In genomic region chr9:6024035-6024554, GRCh38 we compare ENCODE assay signal across 9 cellular contexts. TPM values are rescaled to one million over a fixed set of nuclear protein-coding genes. Genes with fewer than 3 reads are reported as not detected.
DNase-seq lines count a peak whose midpoint lies in the region; ATAC-seq and TF ChIP-seq lines count a peak whose summit lies in the region.
"Had no signal": no experiment of that assay in that cellular context is flagged by ENCODE, and none has a peak within 500 bp of the region (broad histone marks: within the 10 kb centered on the region; RNA-seq: fewer than 3 reads in every experiment).

No MANE protein-coding gene starts in this region.

- ATAC-seq in activated CD4-positive, CD25-positive, alpha-beta regulatory T cell treated with anti-CD3 and anti-CD28 coated beads, Interleukin-2, amount 50 U/mL, for 24 hours = peak; percentile 55 to 73
- ATAC-seq in GM21526 (IDR thresholded peaks at IDR 0.05; ENCODE audit: low FRiP score, unreplicated experiment) (peak; percentile 66), naive B cell (ENCODE audit: low read depth in 2 of 2) (peak; percentile 86 to 92)

- TF ChIP-seq CTCF in MCF 10A (IDR thresholded peaks at IDR 0.05; ENCODE audit: unreplicated experiment) = peak; percentile 41

- H3K36me3 Mint-ChIP-seq in MCF 10A (ENCODE audit: insufficient read depth, unreplicated experiment) = no peaks in the 10 kb centered on the region
- peaks cover 6 to 15% of the 10 kb centered on the region in 2 donors for H3K36me3 Mint-ChIP-seq in naive B cell

- BruUV-seq in MCF 10A (replicated peaks; lab: Mats Ljungman, UMichigan) = no TSS peak

- CTCF ChIA-PET in MCF 10A (lab: Yijun Ruan, JAX) = interaction anchor here (0.7 to 2.3 kb wide), 15 partner anchors 9 to 720 kb away, joined by 3 to 10 read pairs (median 4); partner anchors contain the start of gene RANBP6

- no peak overlapping the region for H3K27ac Mint-ChIP-seq in MCF 10A (ENCODE audit: low read depth, unreplicated experiment)
- H3K27ac Mint-ChIP-seq in naive B cell = no peak overlapping the region
- H3K27ac Mint-ChIP-seq: activated naive CD4-positive, alpha-beta T cell treated with anti-CD3 and anti-CD28 coated beads, Interleukin-2, amount 50 U/mL, for 24 hours had no signal

- H3K4me3 Mint-ChIP-seq in MCF 10A (ENCODE audit: unreplicated experiment) (no peak overlapping the region), naive B cell (peak overlapping the region in 2 of 8 donors; percentile 40 to 78)
- H3K4me3 Mint-ChIP-seq: activated naive CD4-positive, alpha-beta T cell treated with anti-CD3 and anti-CD28 coated beads, Interleukin-2, amount 50 U/mL, for 24 hours had no signal

- intact Hi-C loops in MCF 10A (cut with micrococcal nuclease) = no loop called here

- no peak for DNase-seq in activated CD4-positive, CD25-positive, alpha-beta regulatory T cell treated with anti-CD3 and anti-CD28 coated beads, Interleukin-2, amount 50 U/mL, for 72 hours
- DNase-seq in NCI-H524 treated with DMSO at 0.1 percent for 48 hours (lab: John Stamatoyannopoulos, UW) (peak; percentile 7), MCF 10A (ENCODE audit: unreplicated experiment) (peak; percentile 26), naive B cell (peak; percentile 26), T1000 (lab: John Stamatoyannopoulos, UW) (no peak), substantia nigra (lab: John Stamatoyannopoulos, UW) (no peak)

- no peaks in the 10 kb centered on the region for H3K27me3 Mint-ChIP-seq in MCF 10A (ENCODE audit: insufficient read depth, unreplicated experiment)
- peaks cover 8 to 30% (median 19%) of the 10 kb centered on the region in 3 donors for H3K27me3 Mint-ChIP-seq in naive B cell

- H3K27ac ChIP-seq in substantia nigra (ENCODE audit: low read depth, low read length, poor library complexity, severe bottlenecking) = no peak overlapping the region

- peaks cover 14% of the 10 kb centered on the region for H3K4me1 Mint-ChIP-seq in MCF 10A (ENCODE audit: insufficient read depth, unreplicated experiment)
- peaks cover 4 to 8% (median 5%) of the 10 kb centered on the region in 3 donors for H3K4me1 Mint-ChIP-seq in naive B cell

- H3K9me3 Mint-ChIP-seq in MCF 10A (ENCODE audit: unreplicated experiment) (no peaks in the 10 kb centered on the region), naive B cell (peaks cover 0 to 8% (median 4%) of the 10 kb centered on the region in 7 donors)

- POLR2A ChIA-PET in MCF 10A (lab: Yijun Ruan, JAX) = interaction anchor here (1.1 to 7.2 kb wide), 3 partner anchors 9 to 80 kb away, joined by 4 to 38 read pairs (median 12); partner anchors contain the start of gene RANBP6

RNA-seq across cellular contexts. Expression of gene RANBP6, which starts 8.7 kb away (rescaled TPM):
- 13.9 and 18.2 TPM in 2 replicates for total RNA-seq in MCF 10A (2022)
- polyA plus RNA-seq in naive B cell (ENCODE audit: low read depth in 6 of 6) = 10 to 100 TPM; 16.4 to 22.8 (median 20.4) TPM

Comparison
In these comparisons a context has a peak if more than half of its experiments do, and no peak if none do; other contexts are left out.
1. DNase-seq: peak in NCI-H524 treated with DMSO at 0.1 percent for 48 hours (single experiment), MCF 10A (single experiment) and naive B cell (single experiment); none in activated CD4-positive, CD25-positive, alpha-beta regulatory T cell treated with anti-CD3 and anti-CD28 coated beads, Interleukin-2, amount 50 U/mL, for 72 hours (single experiment), T1000 (single experiment) and substantia nigra (0 of 49).
2. Peak in every context shown above with its lines, with median percentiles within 50 percentile points of each other: ATAC-seq.